8 cellular contexts compared by ENCODE assay signal in genomic region chr7:98106647-98107312, GRCh38. TPM values are rescaled to one million over a fixed set of nuclear protein-coding genes. Genes with fewer than 3 reads are reported as not detected.
DNase-seq lines count a peak whose midpoint lies in the region; ATAC-seq and TF ChIP-seq lines count a peak whose summit lies in the region.

Gene LMTK2 (plus strand): TSS chr7:98106862. CDS start chr7:98107178, 316 bp downstream.

- in situ Hi-C loops in GM13977 (cut with MboI; ENCODE audit: low pct_unique_long_range_greater_than_20kb, low sequenced_read_pairs, unreplicated experiment), result no loop called here

- H3K4me3 Mint-ChIP-seq in T-helper 17 cell, result peak within 1 kb of the TSS; percentile 97

- H3K27ac ChIP-seq in angular gyrus (ENCODE audit: low read depth, low read length), result peak within 1 kb of the TSS; percentile 85
- peak within 1 kb of the TSS; percentile 67 for H3K27ac ChIP-seq in vagina

- peak within 1 kb of the TSS; percentile 67 for H3K27ac Mint-ChIP-seq in T-helper 17 cell

- no peaks in the 10 kb centered on the region for H3K27me3 ChIP-seq in vagina

- no peaks in the 10 kb centered on the region for H3K36me3 ChIP-seq in vagina

- TF ChIP-seq POLR2A in vagina (IDR thresholded peaks at IDR 0.05), result peak in 1 of 2 donors; percentile 86

- H3K9me3 ChIP-seq in T-helper 17 cell (ENCODE audit: control insufficient read depth, low read length, poor library complexity, severe bottlenecking) (no peaks in the 10 kb centered on the region), vagina (no peaks in the 10 kb centered on the region)

- H3K4me1 Mint-ChIP-seq in T-helper 17 cell, result peaks cover 26% of the 10 kb centered on the region

- peaks cover 6% of the 10 kb centered on the region for H3K27me3 Mint-ChIP-seq in T-helper 17 cell

- no peaks in the 10 kb centered on the region for H3K36me3 Mint-ChIP-seq in T-helper 17 cell (ENCODE audit: low read depth)

- peaks cover 37% of the 10 kb centered on the region for H3K4me1 ChIP-seq in vagina

- peak within 1 kb of the TSS; percentile 89 to 100 for H3K4me3 ChIP-seq in vagina

- TF ChIP-seq CTCF in GM13977 (IDR thresholded peaks at IDR 0.05; ENCODE audit: extremely low read depth, insufficient read depth, missing control alignments), result peak; percentile 95
- peak; percentile 86 to 98 (median 91) for TF ChIP-seq CTCF in vagina (IDR thresholded peaks at IDR 0.05)

- intact Hi-C loops in left ventricle myocardium superior (cut with micrococcal nuclease) (loop anchor here (5.0 kb wide), 1 partner anchor 61 kb away; no protein-coding TSS in a partner anchor), vagina (cut with DNase I) (no loop called here)

- ATAC-seq in HG02870 (IDR thresholded peaks at IDR 0.05; ENCODE audit: unreplicated experiment) (peak; percentile 99), T-helper 17 cell (peak; percentile 100), left ventricle myocardium superior (peak; percentile 99)

- DNase-seq in GM13977 (ENCODE audit: low spot score), result peak; percentile 97
- peak; percentile 81 for DNase-seq in NCI-H146 treated with DMSO at 0.1 percent for 48 hours (lab: John Stamatoyannopoulos, UW; ENCODE audit: unreplicated experiment)
- peak; percentile 94 to 99 (median 96) for DNase-seq in T-helper 17 cell
- peak; percentile 98 for DNase-seq in left ventricle myocardium superior
- peak; percentile 61 for DNase-seq in pulmonary artery endothelial cell (ENCODE audit: low read depth, low spot score)
- DNase-seq in vagina (ENCODE audit: extremely low spot score in 2 of 2), result no peak

RNA-seq across cellular contexts. Expression of gene LMTK2, which starts in this region (rescaled TPM):
- total RNA-seq in T-helper 17 cell (10 to 100 TPM; 16.6 to 35.0 TPM), left ventricle myocardium superior (24.7 TPM), pulmonary artery endothelial cell (10.4 and 11.4 TPM in 2 replicates), vagina (21.6 TPM)

Comparison
In these comparisons a context has a peak if more than half of its experiments do, and no peak if none do; other contexts are left out.
1. DNase-seq: peak in GM13977 (single experiment), NCI-H146 treated with DMSO at 0.1 percent for 48 hours (single experiment), T-helper 17 cell (3 of 3), left ventricle myocardium superior (single experiment) and pulmonary artery endothelial cell (single experiment); none in vagina (0 of 2).
2. Peak in every context shown above with its lines, with median percentiles within 50 percentile points of each other: ATAC-seq.